1 cellular context compared by ENCODE assay signal in genomic region chr11:91947215-91947614, GRCh38.
TF ChIP-seq lines count a peak whose summit lies in the region.

No MANE protein-coding gene starts in this region.

TF ChIP-seq in HEK293, 187 proteins besides CTCF, POLR2A, EP300 and RAD21 (continued from another document):
- TF ChIP-seq PRDM10 (tag by site-specific recombination; IDR thresholded peaks at IDR 0.05): 0 out of 2 replicates have a peak, but pooled peaks have one; percentile 29
- TF ChIP-seq SCRT2 (tag by site-specific recombination; IDR thresholded peaks at IDR 0.05): 0 out of 2 replicates have a peak, but pooled peaks have one; percentile 12
- TF ChIP-seq SP7 (tag by site-specific recombination; IDR thresholded peaks at IDR 0.05): peak; percentile 98
- no peak for TF ChIP-seq ZBTB26 (tag by site-specific recombination; optimal IDR thresholded peaks at IDR 0.05)
- peak; percentile 40; the same call in 1 of the 2 replicates for TF ChIP-seq WT1 (tag by site-specific recombination; IDR thresholded peaks at IDR 0.05)
- peak; percentile 74 for TF ChIP-seq OSR2 (tag by site-specific recombination; IDR thresholded peaks at IDR 0.05)
- TF ChIP-seq ZFP3 (tag by site-specific recombination; IDR thresholded peaks at IDR 0.05; ENCODE audit: low read depth): no peak
- peak; percentile 59 for TF ChIP-seq PRDM4 (tag by site-specific recombination; IDR thresholded peaks at IDR 0.05)
- no peak for TF ChIP-seq ZNF549 (tag by site-specific recombination; IDR thresholded peaks at IDR 0.05)
- TF ChIP-seq ZNF707 (tag by site-specific recombination; IDR thresholded peaks at IDR 0.05): no peak
- no peak for TF ChIP-seq ZNF112 (tag by site-specific recombination; IDR thresholded peaks at IDR 0.05)
- TF ChIP-seq GLIS1 (tag by site-specific recombination; IDR thresholded peaks at IDR 0.05): peak; percentile 35; the same call in 1 of the 2 replicates
- no peak for TF ChIP-seq YY2 (tag by site-specific recombination; IDR thresholded peaks at IDR 0.05)
- 0 out of 2 replicates have a peak, but pooled peaks have one; percentile 19 for TF ChIP-seq ZNF629 (tag by site-specific recombination; IDR thresholded peaks at IDR 0.05)
- peak; percentile 75 for TF ChIP-seq ZNF843 (tag by site-specific recombination; IDR thresholded peaks at IDR 0.05)
- peak; percentile 43; the same call in 1 of the 2 replicates for TF ChIP-seq ZNF366 (tag by site-specific recombination; conservative IDR thresholded peaks at IDR 0.05)
- peak; percentile 27; the same call in 1 of the 2 replicates for TF ChIP-seq PRDM6 (tag by site-specific recombination; IDR thresholded peaks at IDR 0.05)
- TF ChIP-seq ZBTB44 (tag by site-specific recombination; IDR thresholded peaks at IDR 0.05): peak; percentile 66; the same call in 1 of the 2 replicates
- peak; percentile 79; the same call in 1 of the 2 replicates for TF ChIP-seq KLF17 (tag by site-specific recombination; IDR thresholded peaks at IDR 0.05)
- TF ChIP-seq ZNF398 (tag by site-specific recombination; IDR thresholded peaks at IDR 0.05): 0 out of 2 replicates have a peak, but pooled peaks have one; percentile 10
- no peak for TF ChIP-seq ZNF146 (tag by site-specific recombination; IDR thresholded peaks at IDR 0.05)
- 0 out of 2 replicates have a peak, but pooled peaks have one; percentile 42 for TF ChIP-seq ZNF660 (tag by site-specific recombination; IDR thresholded peaks at IDR 0.05)
- peak; percentile 64 for TF ChIP-seq KLF1 (tag by site-specific recombination; IDR thresholded peaks at IDR 0.05)
- no peak for TF ChIP-seq ZNF48 (tag by site-specific recombination; IDR thresholded peaks at IDR 0.05)
- no peak for TF ChIP-seq REPIN1 (tag by site-specific recombination; IDR thresholded peaks at IDR 0.05; ENCODE audit: low read depth)
